ENCODE assay signal across 25 cellular contexts in the genomic region with DNA sequence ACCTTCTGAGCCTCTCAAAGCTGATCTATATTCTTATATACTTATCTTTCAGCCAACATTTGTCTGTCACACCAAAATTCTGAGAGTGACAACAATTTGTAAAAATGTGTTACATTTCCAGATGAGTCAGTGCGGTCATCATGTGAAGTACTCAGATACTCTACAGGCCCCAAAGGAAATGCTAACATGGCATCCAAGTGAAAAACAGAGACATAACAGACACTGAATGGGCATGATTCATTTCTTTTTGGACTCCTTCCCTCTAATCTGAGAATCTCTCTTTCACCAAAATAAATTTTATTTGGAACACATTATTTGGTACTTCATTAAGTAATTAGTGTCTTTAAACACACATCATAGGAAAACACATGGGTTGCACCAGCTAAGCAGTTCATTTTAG.
"Had no signal": no experiment of that assay in that cellular context is flagged by ENCODE, and none has a peak within 500 bp of the region (broad histone marks: within the 10 kb centered on the region; RNA-seq: fewer than 3 reads in every experiment).

No MANE protein-coding gene starts in this region.

- H3K9me3 ChIP-seq: adrenal gland had no signal

- H3K27ac ChIP-seq: adrenal gland, cardiac muscle cell, SK-N-MC had no signal

- DNase-seq: activated CD4-positive, alpha-beta T cell treated with anti-CD3 and anti-CD28 coated beads for 48 hours; activated CD4-positive, alpha-beta T cell treated with anti-CD3 and anti-CD28 coated beads, Interleukin-2, amount 50 U/mL, for 4 hours; activated CD4-positive, CD25-positive, alpha-beta regulatory T cell treated with anti-CD3 and anti-CD28 coated beads, Interleukin-2, amount 50 U/mL, for 72 hours; activated CD8-positive, alpha-beta memory T cell treated with anti-CD3 and anti-CD28 coated beads, Interleukin-2, amount 50 U/mL, for 48 hours; activated CD8-positive, alpha-beta T cell treated with anti-CD3 and anti-CD28 coated beads, Interleukin-2, amount 10 ng/mL, durations not matched to agents 7 days and 5 days; activated naive CD4-positive, alpha-beta T cell treated with anti-CD3 and anti-CD28 coated beads, Interleukin-2, amount 50 U/mL, for 16 hours; activated naive CD8-positive, alpha-beta T cell treated with anti-CD3 and anti-CD28 coated beads, Interleukin-2, amount 10 ng/mL, durations not matched to agents 7 days and 5 days; activated T-cell treated with anti-CD3 and anti-CD28 coated beads, Interleukin-2, amount 50 U/mL, for 1 hour; adrenal gland; anterior cingulate cortex; cerebellar nuclear complex; NCI-H1048; NCI-H146; NCI-H187 treated with DMSO at 0.1 percent for 48 hours; NCI-H2171; NCI-H2227 treated with DMSO at 0.1 percent for 48 hours; NCI-H526; NCI-H82; RPMI8226; SW 1271 had no signal

- H3K4me3 ChIP-seq: adrenal gland, cardiac muscle cell, SK-N-MC had no signal

- FAIRE-seq: colon had no signal

- H3K4me1 ChIP-seq: adrenal gland had no signal

- H3K27me3 ChIP-seq: adrenal gland, cardiac muscle cell had no signal

- H3K36me3 ChIP-seq: adrenal gland, cardiac muscle cell had no signal

- ATAC-seq: activated CD8-positive, alpha-beta T cell treated with anti-CD3 and anti-CD28 coated beads, Interleukin-2, amount 10 ng/mL, durations not matched to agents 7 days and 5 days; Right ventricle myocardium inferior; WTC11 had no signal
